ENCODE assay signal across 20 cellular contexts in the genomic region with DNA sequence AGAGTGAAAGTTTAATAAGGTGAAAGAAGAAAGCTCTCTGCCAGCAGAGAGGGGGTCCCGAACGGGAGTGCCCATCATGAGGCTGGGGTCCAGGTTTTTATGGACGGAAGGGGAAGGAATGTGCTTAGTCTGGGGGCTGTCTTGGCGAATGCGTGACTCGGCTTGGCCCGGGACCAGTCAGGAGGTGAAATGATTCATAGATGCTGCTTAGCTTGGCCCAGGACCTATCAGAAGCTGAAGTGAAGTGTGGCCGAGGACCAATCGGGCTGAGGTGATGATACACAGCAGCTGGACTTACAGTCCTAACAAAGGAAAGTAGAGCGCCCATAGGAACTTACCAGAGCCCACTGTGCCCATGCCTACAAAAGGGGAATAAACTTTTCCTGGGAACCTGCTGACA. TPM values are rescaled to one million over a fixed set of nuclear protein-coding genes. Genes with fewer than 3 reads are reported as not detected.
DNase-seq lines count a peak whose midpoint lies in the region; ATAC-seq and TF ChIP-seq lines count a peak whose summit lies in the region.
"Had no signal": no experiment of that assay in that cellular context is flagged by ENCODE, and none has a peak within 500 bp of the region (broad histone marks: within the 10 kb centered on the region; RNA-seq: fewer than 3 reads in every experiment).

No MANE protein-coding gene starts in this region.

- H3K9me3 Mint-ChIP-seq in chondrocyte (ENCODE audit: low read depth) (peaks cover 3% of the 10 kb centered on the region), neural crest cell (no peaks in the 10 kb centered on the region)
- H3K9me3 Mint-ChIP-seq in effector memory CD8-positive, alpha-beta T cell: no peaks in the 10 kb centered on the region
- H3K9me3 Mint-ChIP-seq: CD8-positive, alpha-beta memory T cell had no signal

- no peak overlapping the region for H3K27ac ChIP-seq in foreskin keratinocyte
- H3K27ac ChIP-seq: 22Rv1, BLaER1, PC-9 had no signal

- no peaks in the 10 kb centered on the region for H3K27me3 ChIP-seq in foreskin keratinocyte
- H3K27me3 ChIP-seq: BLaER1 had no signal

- H3K4me1 Mint-ChIP-seq in chondrocyte (ENCODE audit: low read depth): peaks cover 15% of the 10 kb centered on the region
- peaks cover 17% of the 10 kb centered on the region for H3K4me1 Mint-ChIP-seq in neural crest cell
- H3K4me1 Mint-ChIP-seq in effector memory CD8-positive, alpha-beta T cell (ENCODE audit: low read depth in 2 of 2): peaks cover 7 to 9% of the 10 kb centered on the region in 2 donors

- peak; percentile 30 for DNase-seq in DMS 273 (lab: John Stamatoyannopoulos, UW; ENCODE audit: unreplicated experiment)
- DNase-seq in DMS 273 treated with DMSO at 0.1 percent for 48 hours (lab: John Stamatoyannopoulos, UW): no peak
- DNase-seq in ELR (ENCODE audit: low read depth): peak; percentile 15
- peak; percentile 48 for DNase-seq in chondrocyte (ENCODE audit: low spot score)
- DNase-seq in neural crest cell (ENCODE audit: low read depth, low spot score): no peak
- no peak for DNase-seq in effector memory CD8-positive, alpha-beta T cell
- DNase-seq in foreskin keratinocyte: no peak
- no peak for DNase-seq in activated CD4-positive, alpha-beta T cell treated with anti-CD3 and anti-CD28 coated beads for 48 hours
- DNase-seq: CD8-positive, alpha-beta memory T cell; NCI-H1048; NCI-H146; NCI-H2107; NCI-H69; PC-9 had no signal

- H3K27me3 Mint-ChIP-seq in chondrocyte (ENCODE audit: low read depth) (no peaks in the 10 kb centered on the region), neural crest cell (ENCODE audit: low read depth) (peaks cover 11% of the 10 kb centered on the region)
- H3K27me3 Mint-ChIP-seq in effector memory CD8-positive, alpha-beta T cell: no peaks in the 10 kb centered on the region
- H3K27me3 Mint-ChIP-seq: CD8-positive, alpha-beta memory T cell had no signal

- no peaks in the 10 kb centered on the region for H3K4me1 ChIP-seq in foreskin keratinocyte

- TF ChIP-seq CTCF in chondrocyte (IDR thresholded peaks at IDR 0.05): no peak
- no peak for TF ChIP-seq CTCF in neural crest cell (conservative IDR thresholded peaks at IDR 0.05)
- no peak for TF ChIP-seq CTCF in foreskin keratinocyte (conservative IDR thresholded peaks at IDR 0.05)

- H3K27ac Mint-ChIP-seq in chondrocyte (ENCODE audit: unreplicated experiment): no peak overlapping the region
- H3K27ac Mint-ChIP-seq in neural crest cell (ENCODE audit: unreplicated experiment): no peak overlapping the region
- H3K27ac Mint-ChIP-seq in effector memory CD8-positive, alpha-beta T cell: no peak overlapping the region
- H3K27ac Mint-ChIP-seq: CD8-positive, alpha-beta memory T cell; GM23338 had no signal

- H3K4me3 Mint-ChIP-seq in chondrocyte (ENCODE audit: unreplicated experiment) (no peak overlapping the region), neural crest cell (peak overlapping the region; percentile 25)
- no peak overlapping the region for H3K4me3 Mint-ChIP-seq in effector memory CD8-positive, alpha-beta T cell
- H3K4me3 Mint-ChIP-seq: GM23338 had no signal

- H3K36me3 Mint-ChIP-seq in chondrocyte (ENCODE audit: low read depth) (peaks cover 3% of the 10 kb centered on the region), neural crest cell (ENCODE audit: low read depth) (peaks cover 7% of the 10 kb centered on the region)
- peaks cover 6% of the 10 kb centered on the region for H3K36me3 Mint-ChIP-seq in effector memory CD8-positive, alpha-beta T cell (ENCODE audit: insufficient read depth)

- ATAC-seq in effector memory CD8-positive, alpha-beta T cell (replicated peaks): no peak
- ATAC-seq in foreskin keratinocyte: no peak
- ATAC-seq: GM12878, GM23338, K562, SK-N-SH treated with all-trans-retinoic acid at 6 μM for 48 hours had no signal

RNA-seq across cellular contexts. Expression of a gene that starts 3.9 kb away (rescaled TPM):
- total RNA-seq in chondrocyte: 16.2 to 21.9 TPM (median 21.4 TPM) in 3 replicates
- total RNA-seq in neural crest cell: 18.3 and 19.7 TPM in 2 replicates
- total RNA-seq in foreskin keratinocyte: 16.2 and 18.3 TPM in 2 replicates
- polyA plus RNA-seq in foreskin keratinocyte: 4.1 and 5.2 TPM in 2 replicates

Comparison
In these comparisons a context has a peak if more than half of its experiments do, and no peak if none do; other contexts are left out.
1. DNase-seq: peak in DMS 273 (single experiment), ELR (single experiment) and chondrocyte (single experiment); none in DMS 273 treated with DMSO at 0.1 percent for 48 hours (single experiment), neural crest cell (single experiment), effector memory CD8-positive, alpha-beta T cell (0 of 3), foreskin keratinocyte (0 of 2) and activated CD4-positive, alpha-beta T cell treated with anti-CD3 and anti-CD28 coated beads for 48 hours (single experiment).